Comparison of ENCODE assay signal across 8 cellular contexts in the genomic region with DNA sequence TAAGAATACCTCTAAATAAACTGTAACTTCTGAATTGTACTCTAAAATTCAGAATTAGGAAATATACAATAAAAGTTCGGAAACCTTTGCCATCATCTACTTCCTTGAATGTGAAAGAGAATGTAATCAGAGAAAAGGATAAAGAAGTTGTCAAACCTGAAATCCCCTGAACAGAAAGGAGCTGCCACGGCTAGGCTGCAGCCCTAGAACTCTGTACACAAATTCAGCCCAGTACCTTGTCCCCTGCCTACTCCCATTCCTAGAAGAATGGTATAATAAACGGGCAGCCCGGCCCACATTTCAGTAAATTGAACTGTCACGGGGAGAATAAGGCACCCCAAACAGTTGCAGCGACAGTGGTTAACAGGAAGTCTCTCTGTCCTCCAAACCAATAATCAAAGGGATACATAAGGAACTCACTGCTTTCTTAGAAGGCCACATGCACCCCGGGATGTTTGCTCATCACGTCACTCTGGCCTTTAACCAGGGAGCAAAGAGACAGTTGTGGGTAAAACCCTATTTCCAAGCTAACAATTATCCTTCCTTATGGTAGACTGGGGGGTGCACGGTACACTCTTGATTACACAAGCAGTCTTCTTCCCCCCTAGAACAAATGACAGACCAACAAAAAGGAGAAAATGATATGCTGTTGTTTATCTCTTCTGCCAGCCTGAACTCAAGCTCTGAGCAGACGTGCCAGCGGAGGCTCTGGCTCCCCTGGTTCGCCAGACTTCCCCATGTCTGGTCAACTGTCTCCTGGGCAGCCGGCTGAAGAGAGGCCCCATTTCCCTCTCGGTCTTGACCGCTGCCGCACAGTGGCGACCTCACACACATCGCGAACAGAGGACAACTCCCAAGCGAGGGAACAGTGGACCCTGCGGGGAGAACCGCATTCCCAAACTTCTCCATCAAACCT. TPM values are rescaled to one million over a fixed set of nuclear protein-coding genes. Genes with fewer than 3 reads are reported as not detected.
DNase-seq lines count a peak whose midpoint lies in the region; ATAC-seq and TF ChIP-seq lines count a peak whose summit lies in the region.

No MANE protein-coding gene starts in this region.

- no peaks in the 10 kb centered on the region for H3K27me3 ChIP-seq in left ventricle myocardium inferior (ENCODE audit: low read depth)

- H3K4me3 ChIP-seq in GM08714 (ENCODE audit: low read length), result peak overlapping the region; percentile 87
- H3K4me3 ChIP-seq in left ventricle myocardium inferior, result peak overlapping the region; percentile 91

- H3K27me3 Mint-ChIP-seq in osteocyte (ENCODE audit: unreplicated experiment), result no peaks in the 10 kb centered on the region

- peak; percentile 17 for ATAC-seq in HG02588 (IDR thresholded peaks at IDR 0.05; ENCODE audit: unreplicated experiment)
- ATAC-seq in HG03139 (IDR thresholded peaks at IDR 0.05; ENCODE audit: unreplicated experiment), result no peak

- peak; percentile 66 for DNase-seq in RKO (ENCODE audit: low spot score)
- DNase-seq in left ventricle myocardium inferior, result peak; percentile 46
- no peak for DNase-seq in osteocyte (ENCODE audit: extremely low spot score, unreplicated experiment)
- DNase-seq in NCI-H2171 (lab: John Stamatoyannopoulos, UW), result no peak

- no peaks in the 10 kb centered on the region for H3K36me3 Mint-ChIP-seq in osteocyte (ENCODE audit: unreplicated experiment)

- H3K9me3 ChIP-seq in left ventricle myocardium inferior (replicated peaks), result no peaks in the 10 kb centered on the region

- no peaks in the 10 kb centered on the region for H3K36me3 ChIP-seq in left ventricle myocardium inferior

- peak overlapping the region; percentile 88 for H3K4me3 Mint-ChIP-seq in osteocyte (ENCODE audit: unreplicated experiment)

- H3K27ac ChIP-seq in angular gyrus (ENCODE audit: low read depth, low read length) (peak overlapping the region; percentile 99), left ventricle myocardium inferior (replicated peaks) (peak overlapping the region; percentile 86)

- H3K4me1 ChIP-seq in left ventricle myocardium inferior, result peaks cover 25% of the 10 kb centered on the region

- peaks cover 26% of the 10 kb centered on the region for H3K4me1 Mint-ChIP-seq in osteocyte (ENCODE audit: unreplicated experiment)

- peak overlapping the region; percentile 94 for H3K27ac Mint-ChIP-seq in osteocyte (ENCODE audit: unreplicated experiment)

- TF ChIP-seq CTCF in left ventricle myocardium inferior (IDR thresholded peaks at IDR 0.05; ENCODE audit: borderline replicate concordance) (no peak), osteocyte (IDR thresholded peaks at IDR 0.05) (no peak)

- H3K9me3 Mint-ChIP-seq in osteocyte (ENCODE audit: unreplicated experiment), result no peaks in the 10 kb centered on the region

- intact Hi-C loops in left ventricle myocardium inferior (cut with micrococcal nuclease), result no loop called here

RNA-seq across cellular contexts. Expression of a gene that starts 24.5 kb away (rescaled TPM):
- total RNA-seq in left ventricle myocardium inferior, result 10.1 TPM
- total RNA-seq in osteocyte, result 19.3 and 22.9 TPM in 2 replicates

RNA-seq across cellular contexts. Expression of a gene that starts 31.7 kb away (rescaled TPM):
- total RNA-seq in left ventricle myocardium inferior, result 4.6 TPM
- 14.8 and 18.2 TPM in 2 replicates for total RNA-seq in osteocyte

RNA-seq across cellular contexts. Expression of a gene that starts 33.4 kb away (rescaled TPM):
- not detected for total RNA-seq in left ventricle myocardium inferior
- not detected in 2 replicates for total RNA-seq in osteocyte

RNA-seq across cellular contexts. Expression of a gene that starts 54.1 kb away (rescaled TPM):
- total RNA-seq in left ventricle myocardium inferior (4.2 TPM), osteocyte (10.7 and 11.8 TPM in 2 replicates)

RNA-seq across cellular contexts. Expression of a gene that starts 59.6 kb away (rescaled TPM):
- total RNA-seq in left ventricle myocardium inferior (205 TPM), osteocyte (not detected in 2 replicates)

Comparison
In these comparisons a context has a peak if more than half of its experiments do, and no peak if none do; other contexts are left out.
1. DNase-seq: peak in RKO (single experiment) and left ventricle myocardium inferior (single experiment); none in osteocyte (single experiment) and NCI-H2171 (single experiment).